In the genomic region with DNA sequence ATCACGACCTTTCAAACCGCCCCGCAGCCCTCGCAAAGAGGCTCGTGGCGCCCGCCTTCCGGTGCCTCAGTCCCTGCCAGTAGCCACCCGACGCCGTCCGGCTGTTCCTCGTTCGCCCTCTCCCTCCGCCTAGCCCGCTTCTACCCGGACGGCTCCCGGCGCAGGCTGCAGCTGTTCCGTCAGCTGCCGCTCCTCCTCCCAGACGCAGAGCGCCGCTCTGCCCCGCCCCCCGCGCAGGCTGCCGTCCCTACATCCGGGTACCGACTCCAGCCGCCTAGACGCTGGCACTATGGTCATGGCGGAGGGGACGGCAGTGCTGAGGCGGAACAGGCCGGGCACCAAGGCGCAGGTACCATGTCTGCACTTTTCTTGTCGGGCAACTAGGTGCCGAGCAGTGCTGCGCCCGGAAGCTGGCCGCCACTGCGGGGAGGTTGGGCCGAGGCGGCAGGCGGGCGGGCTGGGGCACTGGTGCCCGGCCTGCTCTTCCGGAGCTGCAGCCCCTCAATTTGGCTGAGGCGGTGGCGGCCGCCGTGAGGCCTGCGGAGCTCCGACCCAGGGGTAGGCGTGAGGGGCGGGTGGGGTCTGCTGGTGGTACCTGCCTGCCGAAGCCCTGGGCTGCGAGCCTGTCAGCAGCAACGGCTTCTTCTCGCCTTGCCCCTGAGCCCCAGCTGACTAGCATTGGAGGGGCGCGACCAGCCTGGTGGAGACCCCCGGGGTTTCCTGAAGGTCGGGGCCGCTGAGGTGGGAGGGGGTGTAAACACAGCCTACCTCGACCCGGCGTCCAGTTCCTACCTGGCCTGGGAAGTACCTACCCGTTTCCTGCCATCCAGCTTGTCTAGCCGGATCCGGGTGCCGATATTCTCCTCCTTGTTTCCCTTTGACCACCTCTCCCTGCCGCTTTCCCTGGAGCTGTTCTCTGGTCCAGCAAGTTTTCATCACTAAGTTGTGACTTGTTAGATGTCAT, we compare ENCODE assay signal across 1 cellular context.
TF ChIP-seq lines count a peak whose summit lies in the region.

Gene MOB4 (plus strand): TSS at position 269 of the 964 bp plus-strand sequence. CDS start 21 bp downstream, at position 290.

TF ChIP-seq in HEK293, 187 proteins besides CTCF, POLR2A, EP300 and RAD21 (continued from another document and continues in another):
- TF ChIP-seq ZNF404 (tag by site-specific recombination; IDR thresholded peaks at IDR 0.05): no peak
- no peak for TF ChIP-seq ZBTB1 (tag by site-specific recombination; IDR thresholded peaks at IDR 0.05)
- no peak for TF ChIP-seq ZNF133 (tag by site-specific recombination; IDR thresholded peaks at IDR 0.05)
- peak; percentile 97 for TF ChIP-seq KLF9 (tag by site-specific recombination; IDR thresholded peaks at IDR 0.05; ENCODE audit: low read depth)
- TF ChIP-seq ZFP37 (tag by site-specific recombination; IDR thresholded peaks at IDR 0.05): peak; percentile 87
- no peak for TF ChIP-seq ZNF121 (tag by site-specific recombination; IDR thresholded peaks at IDR 0.05)
- no peak for TF ChIP-seq ZNF555 (tag by site-specific recombination; conservative IDR thresholded peaks at IDR 0.05)
- no peak for TF ChIP-seq ZNF311 (tag by site-specific recombination; IDR thresholded peaks at IDR 0.05; ENCODE audit: borderline replicate concordance)
- TF ChIP-seq, protein P1, sequence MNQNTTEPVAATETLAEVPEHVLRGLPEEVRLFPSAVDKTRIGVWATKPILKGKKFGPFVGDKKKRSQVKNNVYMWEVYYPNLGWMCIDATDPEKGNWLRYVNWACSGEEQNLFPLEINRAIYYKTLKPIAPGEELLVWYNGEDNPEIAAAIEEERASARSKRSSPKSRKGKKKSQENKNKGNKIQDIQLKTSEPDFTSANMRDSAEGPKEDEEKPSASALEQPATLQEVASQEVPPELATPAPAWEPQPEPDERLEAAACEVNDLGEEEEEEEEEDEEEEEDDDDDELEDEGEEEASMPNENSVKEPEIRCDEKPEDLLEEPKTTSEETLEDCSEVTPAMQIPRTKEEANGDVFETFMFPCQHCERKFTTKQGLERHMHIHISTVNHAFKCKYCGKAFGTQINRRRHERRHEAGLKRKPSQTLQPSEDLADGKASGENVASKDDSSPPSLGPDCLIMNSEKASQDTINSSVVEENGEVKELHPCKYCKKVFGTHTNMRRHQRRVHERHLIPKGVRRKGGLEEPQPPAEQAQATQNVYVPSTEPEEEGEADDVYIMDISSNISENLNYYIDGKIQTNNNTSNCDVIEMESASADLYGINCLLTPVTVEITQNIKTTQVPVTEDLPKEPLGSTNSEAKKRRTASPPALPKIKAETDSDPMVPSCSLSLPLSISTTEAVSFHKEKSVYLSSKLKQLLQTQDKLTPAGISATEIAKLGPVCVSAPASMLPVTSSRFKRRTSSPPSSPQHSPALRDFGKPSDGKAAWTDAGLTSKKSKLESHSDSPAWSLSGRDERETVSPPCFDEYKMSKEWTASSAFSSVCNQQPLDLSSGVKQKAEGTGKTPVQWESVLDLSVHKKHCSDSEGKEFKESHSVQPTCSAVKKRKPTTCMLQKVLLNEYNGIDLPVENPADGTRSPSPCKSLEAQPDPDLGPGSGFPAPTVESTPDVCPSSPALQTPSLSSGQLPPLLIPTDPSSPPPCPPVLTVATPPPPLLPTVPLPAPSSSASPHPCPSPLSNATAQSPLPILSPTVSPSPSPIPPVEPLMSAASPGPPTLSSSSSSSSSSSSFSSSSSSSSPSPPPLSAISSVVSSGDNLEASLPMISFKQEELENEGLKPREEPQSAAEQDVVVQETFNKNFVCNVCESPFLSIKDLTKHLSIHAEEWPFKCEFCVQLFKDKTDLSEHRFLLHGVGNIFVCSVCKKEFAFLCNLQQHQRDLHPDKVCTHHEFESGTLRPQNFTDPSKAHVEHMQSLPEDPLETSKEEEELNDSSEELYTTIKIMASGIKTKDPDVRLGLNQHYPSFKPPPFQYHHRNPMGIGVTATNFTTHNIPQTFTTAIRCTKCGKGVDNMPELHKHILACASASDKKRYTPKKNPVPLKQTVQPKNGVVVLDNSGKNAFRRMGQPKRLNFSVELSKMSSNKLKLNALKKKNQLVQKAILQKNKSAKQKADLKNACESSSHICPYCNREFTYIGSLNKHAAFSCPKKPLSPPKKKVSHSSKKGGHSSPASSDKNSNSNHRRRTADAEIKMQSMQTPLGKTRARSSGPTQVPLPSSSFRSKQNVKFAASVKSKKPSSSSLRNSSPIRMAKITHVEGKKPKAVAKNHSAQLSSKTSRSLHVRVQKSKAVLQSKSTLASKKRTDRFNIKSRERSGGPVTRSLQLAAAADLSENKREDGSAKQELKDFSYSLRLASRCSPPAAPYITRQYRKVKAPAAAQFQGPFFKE (tag by site-specific recombination; IDR thresholded peaks at IDR 0.05; ENCODE audit: borderline replicate concordance): no peak
- TF ChIP-seq ZNF768 (tag by site-specific recombination; IDR thresholded peaks at IDR 0.05): no peak
- no peak for TF ChIP-seq ZNF280D (tag by site-specific recombination; IDR thresholded peaks at IDR 0.05)
- no peak for TF ChIP-seq SALL2 (tag by site-specific recombination; IDR thresholded peaks at IDR 0.05; ENCODE audit: borderline replicate concordance)
- TF ChIP-seq ZNF248 (tag by site-specific recombination; IDR thresholded peaks at IDR 0.05): no peak
- TF ChIP-seq ZNF747 (tag by site-specific recombination; IDR thresholded peaks at IDR 0.05): no peak
- no peak for TF ChIP-seq ZNF175 (tag by site-specific recombination; IDR thresholded peaks at IDR 0.05)
- TF ChIP-seq ZNF585B (tag by site-specific recombination; IDR thresholded peaks at IDR 0.05): 0 out of 2 replicates have a peak, but pooled peaks have one; percentile 1
- TF ChIP-seq ZNF621 (tag by site-specific recombination; IDR thresholded peaks at IDR 0.05): no peak
- no peak for TF ChIP-seq ZNF266 (tag by site-specific recombination; IDR thresholded peaks at IDR 0.05; ENCODE audit: low read depth)
- no peak for TF ChIP-seq ZNF558 (tag by site-specific recombination; IDR thresholded peaks at IDR 0.05)
- no peak for TF ChIP-seq ZNF596 (tag by site-specific recombination; IDR thresholded peaks at IDR 0.05)
- TF ChIP-seq, protein P2, sequence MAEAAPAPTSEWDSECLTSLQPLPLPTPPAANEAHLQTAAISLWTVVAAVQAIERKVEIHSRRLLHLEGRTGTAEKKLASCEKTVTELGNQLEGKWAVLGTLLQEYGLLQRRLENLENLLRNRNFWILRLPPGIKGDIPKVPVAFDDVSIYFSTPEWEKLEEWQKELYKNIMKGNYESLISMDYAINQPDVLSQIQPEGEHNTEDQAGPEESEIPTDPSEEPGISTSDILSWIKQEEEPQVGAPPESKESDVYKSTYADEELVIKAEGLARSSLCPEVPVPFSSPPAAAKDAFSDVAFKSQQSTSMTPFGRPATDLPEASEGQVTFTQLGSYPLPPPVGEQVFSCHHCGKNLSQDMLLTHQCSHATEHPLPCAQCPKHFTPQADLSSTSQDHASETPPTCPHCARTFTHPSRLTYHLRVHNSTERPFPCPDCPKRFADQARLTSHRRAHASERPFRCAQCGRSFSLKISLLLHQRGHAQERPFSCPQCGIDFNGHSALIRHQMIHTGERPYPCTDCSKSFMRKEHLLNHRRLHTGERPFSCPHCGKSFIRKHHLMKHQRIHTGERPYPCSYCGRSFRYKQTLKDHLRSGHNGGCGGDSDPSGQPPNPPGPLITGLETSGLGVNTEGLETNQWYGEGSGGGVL (tag by site-specific recombination; IDR thresholded peaks at IDR 0.05): no peak
- TF ChIP-seq ZNF48 (tag by site-specific recombination; IDR thresholded peaks at IDR 0.05): no peak
- no peak for TF ChIP-seq ZNF776 (tag by site-specific recombination; IDR thresholded peaks at IDR 0.05; ENCODE audit: borderline replicate concordance)
- peak; percentile 75 for TF ChIP-seq SP7 (tag by site-specific recombination; IDR thresholded peaks at IDR 0.05)
- no peak for TF ChIP-seq ZNF530 (tag by site-specific recombination; IDR thresholded peaks at IDR 0.05; ENCODE audit: low read depth)
- TF ChIP-seq, protein P3, sequence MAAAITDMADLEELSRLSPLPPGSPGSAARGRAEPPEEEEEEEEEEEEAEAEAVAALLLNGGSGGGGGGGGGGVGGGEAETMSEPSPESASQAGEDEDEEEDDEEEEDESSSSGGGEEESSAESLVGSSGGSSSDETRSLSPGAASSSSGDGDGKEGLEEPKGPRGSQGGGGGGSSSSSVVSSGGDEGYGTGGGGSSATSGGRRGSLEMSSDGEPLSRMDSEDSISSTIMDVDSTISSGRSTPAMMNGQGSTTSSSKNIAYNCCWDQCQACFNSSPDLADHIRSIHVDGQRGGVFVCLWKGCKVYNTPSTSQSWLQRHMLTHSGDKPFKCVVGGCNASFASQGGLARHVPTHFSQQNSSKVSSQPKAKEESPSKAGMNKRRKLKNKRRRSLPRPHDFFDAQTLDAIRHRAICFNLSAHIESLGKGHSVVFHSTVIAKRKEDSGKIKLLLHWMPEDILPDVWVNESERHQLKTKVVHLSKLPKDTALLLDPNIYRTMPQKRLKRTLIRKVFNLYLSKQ (tag by site-specific recombination; IDR thresholded peaks at IDR 0.05; ENCODE audit: borderline replicate concordance): no peak
- no peak for TF ChIP-seq ZNF239 (tag by site-specific recombination; IDR thresholded peaks at IDR 0.05)
- TF ChIP-seq ZNF155 (tag by site-specific recombination; IDR thresholded peaks at IDR 0.05): no peak
- no peak for TF ChIP-seq ZNF560 (tag by site-specific recombination; IDR thresholded peaks at IDR 0.05; ENCODE audit: borderline replicate concordance)
- TF ChIP-seq, protein P4, sequence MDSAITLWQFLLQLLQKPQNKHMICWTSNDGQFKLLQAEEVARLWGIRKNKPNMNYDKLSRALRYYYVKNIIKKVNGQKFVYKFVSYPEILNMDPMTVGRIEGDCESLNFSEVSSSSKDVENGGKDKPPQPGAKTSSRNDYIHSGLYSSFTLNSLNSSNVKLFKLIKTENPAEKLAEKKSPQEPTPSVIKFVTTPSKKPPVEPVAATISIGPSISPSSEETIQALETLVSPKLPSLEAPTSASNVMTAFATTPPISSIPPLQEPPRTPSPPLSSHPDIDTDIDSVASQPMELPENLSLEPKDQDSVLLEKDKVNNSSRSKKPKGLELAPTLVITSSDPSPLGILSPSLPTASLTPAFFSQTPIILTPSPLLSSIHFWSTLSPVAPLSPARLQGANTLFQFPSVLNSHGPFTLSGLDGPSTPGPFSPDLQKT (IDR thresholded peaks at IDR 0.05; ENCODE audit: borderline replicate concordance, low read depth, low read length): 0 out of 2 replicates have a peak, but pooled peaks have one; percentile 63
- TF ChIP-seq ZNF777 (tag by site-specific recombination; IDR thresholded peaks at IDR 0.05; ENCODE audit: borderline replicate concordance): no peak
- peak; percentile 82 for TF ChIP-seq ZBTB20 (tag by site-specific recombination; IDR thresholded peaks at IDR 0.05)
- TF ChIP-seq, protein P5, sequence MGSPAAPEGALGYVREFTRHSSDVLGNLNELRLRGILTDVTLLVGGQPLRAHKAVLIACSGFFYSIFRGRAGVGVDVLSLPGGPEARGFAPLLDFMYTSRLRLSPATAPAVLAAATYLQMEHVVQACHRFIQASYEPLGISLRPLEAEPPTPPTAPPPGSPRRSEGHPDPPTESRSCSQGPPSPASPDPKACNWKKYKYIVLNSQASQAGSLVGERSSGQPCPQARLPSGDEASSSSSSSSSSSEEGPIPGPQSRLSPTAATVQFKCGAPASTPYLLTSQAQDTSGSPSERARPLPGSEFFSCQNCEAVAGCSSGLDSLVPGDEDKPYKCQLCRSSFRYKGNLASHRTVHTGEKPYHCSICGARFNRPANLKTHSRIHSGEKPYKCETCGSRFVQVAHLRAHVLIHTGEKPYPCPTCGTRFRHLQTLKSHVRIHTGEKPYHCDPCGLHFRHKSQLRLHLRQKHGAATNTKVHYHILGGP (tag by site-specific recombination; IDR thresholded peaks at IDR 0.05): no peak
- peak; percentile 78 for TF ChIP-seq KLF10 (tag by site-specific recombination; IDR thresholded peaks at IDR 0.05)
- peak; percentile 85 for TF ChIP-seq ZNF335 (tag by site-specific recombination; conservative IDR thresholded peaks at IDR 0.05)
- no peak for TF ChIP-seq ZNF138 (tag by site-specific recombination; IDR thresholded peaks at IDR 0.05; ENCODE audit: borderline replicate concordance)
- peak; percentile 94; the same call in 1 of the 2 replicates for TF ChIP-seq ZEB2 (tag by site-specific recombination; IDR thresholded peaks at IDR 0.05)
- TF ChIP-seq ZNF473 (tag by site-specific recombination; IDR thresholded peaks at IDR 0.05): no peak
- no peak for TF ChIP-seq ZNF626 (tag by site-specific recombination; IDR thresholded peaks at IDR 0.05)
- TF ChIP-seq BCL11A (tag by site-specific recombination; IDR thresholded peaks at IDR 0.05; ENCODE audit: low read depth): no peak
- TF ChIP-seq ZNF704 (tag by site-specific recombination; IDR thresholded peaks at IDR 0.05): no peak
